In genomic region chr2:212242739-212243138, GRCh38 we compare ENCODE assay signal across 23 cellular contexts.
"Had no signal": no experiment of that assay in that cellular context is flagged by ENCODE, and none has a peak within 500 bp of the region (broad histone marks: within the 10 kb centered on the region; RNA-seq: fewer than 3 reads in every experiment).

No MANE protein-coding gene starts in this region.

- H3K27me3 Mint-ChIP-seq: activated naive CD8-positive, alpha-beta T cell treated with anti-CD3 and anti-CD28 coated beads, Interleukin-2, amount 10 ng/mL, durations not matched to agents 7 days and 5 days; stimulated activated naive CD8-positive, alpha-beta T cell treated with anti-CD3 and anti-CD28 coated beads, Interleukin-15, amount 100 ng/mL, for 72 hours; T-helper 17 cell had no signal

- H3K4me3 Mint-ChIP-seq: activated naive CD4-positive, alpha-beta T cell treated with anti-CD3 and anti-CD28 coated beads for 36 hours; activated naive CD8-positive, alpha-beta T cell treated with anti-CD3 and anti-CD28 coated beads, Interleukin-2, amount 10 ng/mL, durations not matched to agents 7 days and 5 days; activated T-cell treated with anti-CD3 and anti-CD28 coated beads, Interleukin-2, amount 50 U/mL, for 4 hours; nephron; stimulated activated effector memory CD8-positive, alpha-beta T cell treated with anti-CD3 and anti-CD28 coated beads, Interleukin-12 subunit alpha, Interleukin-12 subunit beta, amount 100 ng/mL, for 72 hours; stimulated activated naive CD8-positive, alpha-beta T cell treated with anti-CD3 and anti-CD28 coated beads, Interleukin-15, amount 100 ng/mL, for 72 hours; T-helper 17 cell had no signal

- H3K4me3 ChIP-seq: cardiac muscle cell, pancreas, psoas muscle, right lobe of liver, skin epidermis, tibial artery had no signal

- DNase-seq: activated CD4-positive, alpha-beta T cell treated with anti-CD3 and anti-CD28 coated beads for 4 hours; activated CD4-positive, alpha-beta T cell treated with anti-CD3 and anti-CD28 coated beads, Interleukin-2, amount 50 U/mL, for 48 hours; activated CD4-positive, CD25-positive, alpha-beta regulatory T cell; activated CD8-positive, alpha-beta memory T cell treated with anti-CD3 and anti-CD28 coated beads, Interleukin-2, amount 50 U/mL, for 48 hours; activated naive CD4-positive, alpha-beta T cell treated with anti-CD3 and anti-CD28 coated beads for 36 hours; activated naive CD8-positive, alpha-beta T cell treated with anti-CD3 and anti-CD28 coated beads, Interleukin-2, amount 10 ng/mL, durations not matched to agents 7 days and 5 days; activated T-cell treated with anti-CD3 and anti-CD28 coated beads, Interleukin-2, amount 50 U/mL, for 4 hours; amygdala; dermis blood vessel endothelial cell; effector CD8-positive, alpha-beta T cell; foreskin melanocyte; midbrain; pancreas; psoas muscle; right lobe of liver; stimulated activated CD4-positive, alpha-beta T cell treated with anti-CD3 and anti-CD28 coated beads, Interleukin-1b, Interleukin-23, amount 100 ng/mL, for 48 hours; stimulated activated naive CD8-positive, alpha-beta T cell treated with anti-CD3 and anti-CD28 coated beads, Interleukin-15, amount 100 ng/mL, for 72 hours; T-helper 17 cell; tibial artery had no signal

- H3K9me3 ChIP-seq: pancreas, psoas muscle, right lobe of liver, tibial artery had no signal

- H3K36me3 ChIP-seq: cardiac muscle cell, pancreas, right lobe of liver, tibial artery had no signal

- H3K27ac ChIP-seq: cardiac muscle cell, pancreas, psoas muscle, right lobe of liver, skin epidermis, tibial artery had no signal

- H3K27me3 ChIP-seq: cardiac muscle cell, pancreas, right lobe of liver, tibial artery had no signal

- H3K27ac Mint-ChIP-seq: activated naive CD4-positive, alpha-beta T cell treated with anti-CD3 and anti-CD28 coated beads for 36 hours; activated naive CD8-positive, alpha-beta T cell treated with anti-CD3 and anti-CD28 coated beads, Interleukin-2, amount 10 ng/mL, durations not matched to agents 7 days and 5 days; nephron; stimulated activated effector memory CD8-positive, alpha-beta T cell treated with anti-CD3 and anti-CD28 coated beads, Interleukin-12 subunit alpha, Interleukin-12 subunit beta, amount 100 ng/mL, for 72 hours; stimulated activated naive CD8-positive, alpha-beta T cell treated with anti-CD3 and anti-CD28 coated beads, Interleukin-15, amount 100 ng/mL, for 72 hours; T-helper 17 cell had no signal

- ATAC-seq: activated T-cell treated with anti-CD3 and anti-CD28 coated beads, Interleukin-2, amount 50 U/mL, for 4 hours; pancreas; psoas muscle; right lobe of liver; stimulated activated effector memory CD8-positive, alpha-beta T cell treated with anti-CD3 and anti-CD28 coated beads, Interleukin-12 subunit alpha, Interleukin-12 subunit beta, amount 100 ng/mL, for 72 hours; stimulated activated naive CD8-positive, alpha-beta T cell treated with anti-CD3 and anti-CD28 coated beads, Interleukin-15, amount 100 ng/mL, for 72 hours; T-helper 17 cell had no signal

- H3K9me3 Mint-ChIP-seq: activated naive CD4-positive, alpha-beta T cell treated with anti-CD3 and anti-CD28 coated beads for 36 hours; activated naive CD8-positive, alpha-beta T cell treated with anti-CD3 and anti-CD28 coated beads, Interleukin-2, amount 10 ng/mL, durations not matched to agents 7 days and 5 days; activated T-cell treated with anti-CD3 and anti-CD28 coated beads, Interleukin-2, amount 50 U/mL, for 4 hours; nephron; stimulated activated naive CD8-positive, alpha-beta T cell treated with anti-CD3 and anti-CD28 coated beads, Interleukin-15, amount 100 ng/mL, for 72 hours had no signal

- H3K4me1 Mint-ChIP-seq: activated naive CD8-positive, alpha-beta T cell treated with anti-CD3 and anti-CD28 coated beads, Interleukin-2, amount 10 ng/mL, durations not matched to agents 7 days and 5 days; nephron; stimulated activated effector memory CD8-positive, alpha-beta T cell treated with anti-CD3 and anti-CD28 coated beads, Interleukin-12 subunit alpha, Interleukin-12 subunit beta, amount 100 ng/mL, for 72 hours; stimulated activated naive CD8-positive, alpha-beta T cell treated with anti-CD3 and anti-CD28 coated beads, Interleukin-15, amount 100 ng/mL, for 72 hours; T-helper 17 cell had no signal

- H3K36me3 Mint-ChIP-seq: activated naive CD8-positive, alpha-beta T cell treated with anti-CD3 and anti-CD28 coated beads, Interleukin-2, amount 10 ng/mL, durations not matched to agents 7 days and 5 days; stimulated activated effector memory CD8-positive, alpha-beta T cell treated with anti-CD3 and anti-CD28 coated beads, Interleukin-12 subunit alpha, Interleukin-12 subunit beta, amount 100 ng/mL, for 72 hours had no signal

- H3K4me1 ChIP-seq: pancreas, psoas muscle, right lobe of liver, tibial artery had no signal
